Comparison of ENCODE assay signal across 33 cellular contexts in the genomic region with DNA sequence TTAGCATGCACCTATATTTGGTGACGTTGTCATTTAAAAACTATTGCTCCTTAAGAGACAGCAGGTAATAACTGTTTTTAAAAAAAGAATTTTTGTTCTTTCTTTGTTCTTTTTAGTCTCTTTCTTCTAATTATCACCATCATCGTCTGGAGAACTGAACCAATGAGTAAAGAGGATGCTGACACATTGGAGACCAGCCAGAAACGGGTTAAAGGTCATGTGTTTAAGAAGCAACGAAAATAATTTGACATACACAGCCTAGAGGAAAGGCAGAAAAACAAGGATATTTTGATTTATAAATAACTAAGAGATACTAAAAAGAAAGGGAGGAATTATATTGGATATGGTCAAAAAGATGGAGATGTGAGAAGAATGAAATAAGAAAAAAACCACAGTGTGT.
"Had no signal": no experiment of that assay in that cellular context is flagged by ENCODE, and none has a peak within 500 bp of the region (broad histone marks: within the 10 kb centered on the region; RNA-seq: fewer than 3 reads in every experiment).

No MANE protein-coding gene starts in this region.

- H3K27me3 ChIP-seq: adrenal gland, ascending aorta, body of pancreas, brain microvascular endothelial cell, breast epithelium had no signal

- DNase-seq: activated effector memory CD4-positive, alpha-beta T cell treated with anti-CD3 and anti-CD28 coated beads, Interleukin-2, amount 50 U/mL, for 16 hours; activated effector memory CD4-positive, alpha-beta T cell treated with Interleukin-2 at 50 U/mL for 16 hours; activated gamma-delta T cell; activated gamma-delta T cell treated with Interleukin-2 at 50 U/mL for 16 hours; activated naive CD4-positive, alpha-beta T cell; activated naive CD4-positive, alpha-beta T cell treated with anti-CD3 and anti-CD28 coated beads for 36 hours; activated naive CD4-positive, alpha-beta T cell treated with anti-CD3 and anti-CD28 coated beads, Interleukin-2, amount 10 ng/mL, durations not matched to agents 7 days and 5 days; activated naive CD4-positive, alpha-beta T cell treated with anti-CD3 and anti-CD28 coated beads, Interleukin-2, amount 50 U/mL, for 16 hours; activated naive CD4-positive, alpha-beta T cell treated with Interleukin-2 at 50 U/mL for 16 hours; activated naive CD8-positive, alpha-beta T cell treated with anti-CD3 and anti-CD28 coated beads for 36 hours; activated naive CD8-positive, alpha-beta T cell treated with anti-CD3 and anti-CD28 coated beads, Interleukin-2, amount 10 ng/mL, durations not matched to agents 7 days and 5 days; activated naive CD8-positive, alpha-beta T cell treated with anti-CD3 and anti-CD28 coated beads, Interleukin-2, amount 50 U/mL, for 24 hours; activated T-cell treated with anti-CD3 and anti-CD28 coated beads for 4 hours; activated T-cell treated with anti-CD3 and anti-CD28 coated beads, Interleukin-2, amount 50 U/mL, for 1 hour; activated T-cell treated with anti-CD3 and anti-CD28 coated beads, Interleukin-2, amount 50 U/mL, for 24 hours; activated T-cell treated with anti-CD3 and anti-CD28 coated beads, Interleukin-2, amount 50 U/mL, for 4 hours; activated T-cell treated with anti-CD3 and anti-CD28 coated beads, Interleukin-2, amount 50 U/mL, for 48 hours; activated T-cell treated with anti-CD3 and anti-CD28 coated beads, Interleukin-2, amount 50 U/mL, for 72 hours; adrenal gland; amniotic stem cell; amygdala; anterior cingulate cortex; aorta; body of pancreas; brain microvascular endothelial cell; central memory CD4-positive, alpha-beta T cell had no signal

- H3K4me3 ChIP-seq: adrenal gland, ascending aorta, body of pancreas, breast epithelium, cardiac muscle cell had no signal

- H3K4me1 ChIP-seq: adrenal gland, ascending aorta, body of pancreas, breast epithelium had no signal

- H3K36me3 ChIP-seq: adrenal gland, ascending aorta, brain microvascular endothelial cell, breast epithelium, cardiac muscle cell had no signal

- ATAC-seq: activated naive CD4-positive, alpha-beta T cell treated with anti-CD3 and anti-CD28 coated beads, Interleukin-2, amount 50 U/mL, for 72 hours; activated naive CD8-positive, alpha-beta T cell treated with anti-CD3 and anti-CD28 coated beads, Interleukin-2, amount 50 U/mL, for 24 hours; activated T-cell treated with anti-CD3 and anti-CD28 coated beads, Interleukin-2, amount 50 U/mL, for 4 hours; activated T-cell treated with anti-CD3 and anti-CD28 coated beads, Interleukin-2, amount 50 U/mL, for 72 hours; activated T-helper 17 cell treated with anti-CD3 and anti-CD28 coated beads, Interleukin-2, amount 50 U/mL, for 72 hours; body of pancreas had no signal

- FAIRE-seq: astrocyte, bronchial epithelial cell had no signal

- H3K9me3 ChIP-seq: adrenal gland, ascending aorta, body of pancreas, breast epithelium had no signal

- H3K27ac ChIP-seq: adrenal gland, ascending aorta, body of pancreas, brain microvascular endothelial cell, breast epithelium, cardiac muscle cell had no signal
